1 cellular context compared by ENCODE assay signal in genomic region chr11:62324738-62325556, GRCh38.
TF ChIP-seq lines count a peak whose summit lies in the region.

No MANE protein-coding gene starts in this region.

TF ChIP-seq in K562, 482 proteins besides CTCF, POLR2A, EP300 and RAD21 (continued from another document):
- TF ChIP-seq U2AF1 (optimal IDR thresholded peaks at IDR 0.05; ENCODE audit: low read depth, low read length) (no peak), ZNF143 (CRISPR knock-in tag; IDR thresholded peaks at IDR 0.05) (no peak), CREB1 (IDR thresholded peaks at IDR 0.05) (peak; percentile 30; the same call in 1 of the 2 replicates), CREB1 (CRISPR knock-in tag; IDR thresholded peaks at IDR 0.05) (0 out of 2 replicates have a peak, but pooled peaks have one; percentile 31), GABPB1 (CRISPR knock-in tag; IDR thresholded peaks at IDR 0.05) (peak; percentile 38; the same call in 1 of the 2 replicates), ZNF146 (CRISPR knock-in tag; IDR thresholded peaks at IDR 0.05; ENCODE audit: unreplicated experiment) (no peak), CEBPB (tag; IDR thresholded peaks at IDR 0.05) (peak; percentile 96), ZNF134 (CRISPR knock-in tag; conservative IDR thresholded peaks at IDR 0.05) (no peak), ETV6 (IDR thresholded peaks at IDR 0.05; ENCODE audit: borderline replicate concordance in 1 of 2, low read depth in 2 of 2, low read length in 1 of 2) (no peak), ETV6 (CRISPR knock-in tag; IDR thresholded peaks at IDR 0.05; ENCODE audit: borderline replicate concordance) (no peak), POLR2H (tag; IDR thresholded peaks at IDR 0.05; ENCODE audit: low read depth) (no peak), ATF7 (IDR thresholded peaks at IDR 0.05) (peak; percentile 44; the same call in 1 of the 2 replicates), ZNF431 (CRISPR knock-in tag; IDR thresholded peaks at IDR 0.05) (no peak), YY1 (IDR thresholded peaks at IDR 0.05; ENCODE audit: borderline replicate concordance in 1 of 3, control insufficient read depth in 1 of 3, extremely low read depth in 1 of 3, insufficient read depth in 3 of 3, insufficient read length in 1 of 3, insufficient replicate concordance in 2 of 3, low read depth in 1 of 3, low read length in 2 of 3) (peak in 1 of 3 experiments; percentile 21), CEBPG (CRISPR knock-in tag; IDR thresholded peaks at IDR 0.05) (peak; percentile 87), CEBPG (tag; conservative IDR thresholded peaks at IDR 0.05 in 1 of 2, IDR thresholded peaks at IDR 0.05 in 1 of 2) (peak; percentile 66 to 84; a peak in 3 of 4 replicates)
